22 cellular contexts compared by ENCODE assay signal in genomic region chr13:52638929-52639328, GRCh38.
"Had no signal": no experiment of that assay in that cellular context is flagged by ENCODE, and none has a peak within 500 bp of the region (broad histone marks: within the 10 kb centered on the region; RNA-seq: fewer than 3 reads in every experiment).

No MANE protein-coding gene starts in this region.

- H3K27ac ChIP-seq: colonic mucosa, esophagus muscularis mucosa, foreskin keratinocyte, gastroesophageal sphincter, heart left ventricle, hepatocyte, left lung, lower lobe of right lung had no signal

- H3K9me3 ChIP-seq: colonic mucosa, esophagus muscularis mucosa, gastroesophageal sphincter, heart left ventricle, left lung, lower lobe of right lung had no signal

- H3K27me3 ChIP-seq: colonic mucosa, esophagus muscularis mucosa, foreskin keratinocyte, gastroesophageal sphincter, heart left ventricle, hepatocyte, left lung had no signal

- DNase-seq: colonic mucosa; cortex of kidney; effector CD8-positive, alpha-beta T cell; effector memory CD8-positive, alpha-beta T cell; endodermal cell; foreskin keratinocyte; heart left ventricle; hypothalamus; immature natural killer cell; islet precursor cell; kidney; kidney glomerular epithelial cell; left lung; left ventricle myocardium superior; lower lobe of right lung; mesenchymal stem cell; naive thymus-derived CD4-positive, alpha-beta T cell had no signal

- H3K4me1 Mint-ChIP-seq: endodermal cell, mesothelial cell of epicardium had no signal

- H3K27me3 Mint-ChIP-seq: dendritic cell treated with granulocyte-macrophage colony-stimulating factor and Interleukin-4, amounts not matched to agents 40 ng/mL and 50 ng/mL, for 4 days; effector memory CD8-positive, alpha-beta T cell; naive thymus-derived CD4-positive, alpha-beta T cell had no signal

- H3K36me3 ChIP-seq: colonic mucosa had no signal

- H3K9me3 Mint-ChIP-seq: dendritic cell treated with granulocyte-macrophage colony-stimulating factor and Interleukin-4, amounts not matched to agents 40 ng/mL and 50 ng/mL, for 4 days; endodermal cell; immature natural killer cell; mesothelial cell of epicardium; naive thymus-derived CD4-positive, alpha-beta T cell had no signal

- H3K4me1 ChIP-seq: colonic mucosa, esophagus muscularis mucosa, foreskin keratinocyte, gastroesophageal sphincter, heart left ventricle, left lung, lower lobe of right lung had no signal

- H3K4me3 ChIP-seq: colonic mucosa, esophagus muscularis mucosa, gastroesophageal sphincter, heart left ventricle, hepatocyte, left lung, lower lobe of right lung had no signal

- ATAC-seq: effector memory CD8-positive, alpha-beta T cell; foreskin keratinocyte; gastroesophageal sphincter; heart left ventricle; left lung; left ventricle myocardium superior; lower lobe of right lung; naive thymus-derived CD4-positive, alpha-beta T cell had no signal

- H3K27ac Mint-ChIP-seq: dendritic cell treated with granulocyte-macrophage colony-stimulating factor and Interleukin-4, amounts not matched to agents 40 ng/mL and 50 ng/mL, for 4 days; effector memory CD8-positive, alpha-beta T cell; endodermal cell; immature natural killer cell; mesothelial cell of epicardium had no signal

- H3K4me3 Mint-ChIP-seq: dendritic cell treated with granulocyte-macrophage colony-stimulating factor and Interleukin-4, amounts not matched to agents 40 ng/mL and 50 ng/mL, for 4 days; effector memory CD8-positive, alpha-beta T cell; endodermal cell; immature natural killer cell; mesothelial cell of epicardium; naive thymus-derived CD4-positive, alpha-beta T cell had no signal
